In genomic region chr3:49358884-49359225, GRCh38 we compare ENCODE assay signal across 1 cellular context.
TF ChIP-seq lines count a peak whose summit lies in the region.

No MANE protein-coding gene starts in this region.

TF ChIP-seq in HepG2, 621 proteins besides CTCF, POLR2A, EP300 and RAD21:
- TF ChIP-seq LRRFIP1 (CRISPR knock-in tag; conservative IDR thresholded peaks at IDR 0.05) (no peak), GATAD1 (CRISPR knock-in tag; IDR thresholded peaks at IDR 0.05) (no peak), ZNF510 (CRISPR knock-in tag; IDR thresholded peaks at IDR 0.05; ENCODE audit: low read depth) (0 out of 2 replicates have a peak, but pooled peaks have one; percentile 3), NONO (IDR thresholded peaks at IDR 0.05) (no peak), NONO (CRISPR knock-in tag; conservative IDR thresholded peaks at IDR 0.05) (0 out of 2 replicates have a peak, but pooled peaks have one; percentile 4), ZNF883 (CRISPR knock-in tag; IDR thresholded peaks at IDR 0.05; ENCODE audit: not compliant biosample characterization) (no peak), ZEB1 (IDR thresholded peaks at IDR 0.05; ENCODE audit: insufficient replicate concordance, low read depth) (peak; percentile 4), ZNF251 (CRISPR knock-in tag; IDR thresholded peaks at IDR 0.05) (no peak), CC2D1A (CRISPR knock-in tag; IDR thresholded peaks at IDR 0.05) (no peak), RORA (CRISPR knock-in tag; IDR thresholded peaks at IDR 0.05) (no peak), TMF1 (CRISPR knock-in tag; IDR thresholded peaks at IDR 0.05; ENCODE audit: low read depth) (no peak), MAF1 (CRISPR knock-in tag; IDR thresholded peaks at IDR 0.05; ENCODE audit: borderline replicate concordance) (no peak), FOXP1 (IDR thresholded peaks at IDR 0.05) (no peak), FOXP1 (CRISPR knock-in tag; IDR thresholded peaks at IDR 0.05) (0 out of 2 replicates have a peak, but pooled peaks have one; percentile 9), FOXO4 (CRISPR knock-in tag; conservative IDR thresholded peaks at IDR 0.05) (no peak), ZBTB38 (CRISPR knock-in tag; IDR thresholded peaks at IDR 0.05) (no peak), ZNF101 (CRISPR knock-in tag; IDR thresholded peaks at IDR 0.05; ENCODE audit: borderline replicate concordance, low read depth) (no peak), ZNF350 (CRISPR knock-in tag; IDR thresholded peaks at IDR 0.05; ENCODE audit: borderline replicate concordance, low read depth) (0 out of 2 replicates have a peak, but pooled peaks have one; percentile 14), EED (CRISPR knock-in tag; IDR thresholded peaks at IDR 0.05) (no peak), MBD4 (IDR thresholded peaks at IDR 0.05; ENCODE audit: borderline replicate concordance, low read length) (no peak), NR2F2 (IDR thresholded peaks at IDR 0.05; ENCODE audit: borderline replicate concordance, low read depth) (no peak), ZMAT3 (CRISPR knock-in tag; conservative IDR thresholded peaks at IDR 0.05) (no peak), CBFB (CRISPR knock-in tag; IDR thresholded peaks at IDR 0.05) (no peak), NFYC (CRISPR knock-in tag; IDR thresholded peaks at IDR 0.05) (no peak), ZNF3 (CRISPR knock-in tag; IDR thresholded peaks at IDR 0.05) (peak; percentile 95), KDM3A (CRISPR knock-in tag; IDR thresholded peaks at IDR 0.05; ENCODE audit: low read depth) (no peak), ZFP90 (CRISPR knock-in tag; IDR thresholded peaks at IDR 0.05; ENCODE audit: borderline replicate concordance) (no peak), ZNF281 (CRISPR knock-in tag; IDR thresholded peaks at IDR 0.05; ENCODE audit: borderline replicate concordance) (no peak), ELF4 (CRISPR knock-in tag; IDR thresholded peaks at IDR 0.05; ENCODE audit: borderline replicate concordance) (peak; percentile 70; the same call in 1 of the 2 replicates), TRIM22 (IDR thresholded peaks at IDR 0.05) (no peak), SMAD3 (CRISPR knock-in tag; IDR thresholded peaks at IDR 0.05) (no peak), CERS6 (CRISPR knock-in tag; IDR thresholded peaks at IDR 0.05) (no peak), KAT8 (CRISPR knock-in tag; IDR thresholded peaks at IDR 0.05) (no peak), ZFP36L2 (CRISPR knock-in tag; IDR thresholded peaks at IDR 0.05) (no peak), ZNF724P (CRISPR knock-in tag; IDR thresholded peaks at IDR 0.05; ENCODE audit: borderline replicate concordance) (no peak), SATB2 (CRISPR knock-in tag; IDR thresholded peaks at IDR 0.05) (no peak)
- TF ChIP-seq, protein P1, sequence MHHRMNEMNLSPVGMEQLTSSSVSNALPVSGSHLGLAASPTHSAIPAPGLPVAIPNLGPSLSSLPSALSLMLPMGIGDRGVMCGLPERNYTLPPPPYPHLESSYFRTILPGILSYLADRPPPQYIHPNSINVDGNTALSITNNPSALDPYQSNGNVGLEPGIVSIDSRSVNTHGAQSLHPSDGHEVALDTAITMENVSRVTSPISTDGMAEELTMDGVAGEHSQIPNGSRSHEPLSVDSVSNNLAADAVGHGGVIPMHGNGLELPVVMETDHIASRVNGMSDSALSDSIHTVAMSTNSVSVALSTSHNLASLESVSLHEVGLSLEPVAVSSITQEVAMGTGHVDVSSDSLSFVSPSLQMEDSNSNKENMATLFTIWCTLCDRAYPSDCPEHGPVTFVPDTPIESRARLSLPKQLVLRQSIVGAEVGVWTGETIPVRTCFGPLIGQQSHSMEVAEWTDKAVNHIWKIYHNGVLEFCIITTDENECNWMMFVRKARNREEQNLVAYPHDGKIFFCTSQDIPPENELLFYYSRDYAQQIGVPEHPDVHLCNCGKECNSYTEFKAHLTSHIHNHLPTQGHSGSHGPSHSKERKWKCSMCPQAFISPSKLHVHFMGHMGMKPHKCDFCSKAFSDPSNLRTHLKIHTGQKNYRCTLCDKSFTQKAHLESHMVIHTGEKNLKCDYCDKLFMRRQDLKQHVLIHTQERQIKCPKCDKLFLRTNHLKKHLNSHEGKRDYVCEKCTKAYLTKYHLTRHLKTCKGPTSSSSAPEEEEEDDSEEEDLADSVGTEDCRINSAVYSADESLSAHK (CRISPR knock-in tag; IDR thresholded peaks at IDR 0.05; ENCODE audit: borderline replicate concordance): no peak
- TF ChIP-seq, protein P2, sequence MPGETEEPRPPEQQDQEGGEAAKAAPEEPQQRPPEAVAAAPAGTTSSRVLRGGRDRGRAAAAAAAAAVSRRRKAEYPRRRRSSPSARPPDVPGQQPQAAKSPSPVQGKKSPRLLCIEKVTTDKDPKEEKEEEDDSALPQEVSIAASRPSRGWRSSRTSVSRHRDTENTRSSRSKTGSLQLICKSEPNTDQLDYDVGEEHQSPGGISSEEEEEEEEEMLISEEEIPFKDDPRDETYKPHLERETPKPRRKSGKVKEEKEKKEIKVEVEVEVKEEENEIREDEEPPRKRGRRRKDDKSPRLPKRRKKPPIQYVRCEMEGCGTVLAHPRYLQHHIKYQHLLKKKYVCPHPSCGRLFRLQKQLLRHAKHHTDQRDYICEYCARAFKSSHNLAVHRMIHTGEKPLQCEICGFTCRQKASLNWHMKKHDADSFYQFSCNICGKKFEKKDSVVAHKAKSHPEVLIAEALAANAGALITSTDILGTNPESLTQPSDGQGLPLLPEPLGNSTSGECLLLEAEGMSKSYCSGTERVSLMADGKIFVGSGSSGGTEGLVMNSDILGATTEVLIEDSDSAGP (CRISPR knock-in tag; IDR thresholded peaks at IDR 0.05; ENCODE audit: borderline replicate concordance): no peak
- TF ChIP-seq, protein P3, sequence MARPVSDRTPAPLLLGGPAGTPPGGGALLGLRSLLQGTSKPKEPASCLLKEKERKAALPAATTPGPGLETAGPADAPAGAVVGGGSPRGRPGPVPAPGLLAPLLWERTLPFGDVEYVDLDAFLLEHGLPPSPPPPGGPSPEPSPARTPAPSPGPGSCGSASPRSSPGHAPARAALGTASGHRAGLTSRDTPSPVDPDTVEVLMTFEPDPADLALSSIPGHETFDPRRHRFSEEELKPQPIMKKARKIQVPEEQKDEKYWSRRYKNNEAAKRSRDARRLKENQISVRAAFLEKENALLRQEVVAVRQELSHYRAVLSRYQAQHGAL (CRISPR knock-in tag; IDR thresholded peaks at IDR 0.05; ENCODE audit: not compliant biosample characterization): no peak
- TF ChIP-seq, protein P4, sequence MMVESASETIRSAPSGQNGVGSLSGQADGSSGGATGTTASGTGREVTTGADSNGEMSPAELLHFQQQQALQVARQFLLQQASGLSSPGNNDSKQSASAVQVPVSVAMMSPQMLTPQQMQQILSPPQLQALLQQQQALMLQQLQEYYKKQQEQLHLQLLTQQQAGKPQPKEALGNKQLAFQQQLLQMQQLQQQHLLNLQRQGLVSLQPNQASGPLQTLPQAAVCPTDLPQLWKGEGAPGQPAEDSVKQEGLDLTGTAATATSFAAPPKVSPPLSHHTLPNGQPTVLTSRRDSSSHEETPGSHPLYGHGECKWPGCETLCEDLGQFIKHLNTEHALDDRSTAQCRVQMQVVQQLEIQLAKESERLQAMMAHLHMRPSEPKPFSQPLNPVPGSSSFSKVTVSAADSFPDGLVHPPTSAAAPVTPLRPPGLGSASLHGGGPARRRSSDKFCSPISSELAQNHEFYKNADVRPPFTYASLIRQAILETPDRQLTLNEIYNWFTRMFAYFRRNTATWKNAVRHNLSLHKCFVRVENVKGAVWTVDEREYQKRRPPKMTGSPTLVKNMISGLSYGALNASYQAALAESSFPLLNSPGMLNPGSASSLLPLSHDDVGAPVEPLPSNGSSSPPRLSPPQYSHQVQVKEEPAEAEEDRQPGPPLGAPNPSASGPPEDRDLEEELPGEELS (CRISPR knock-in tag; IDR thresholded peaks at IDR 0.05): peak; percentile 30; the same call in 1 of the 2 replicates
